1 cellular context compared by ENCODE assay signal in genomic region chr12:110091136-110091711, GRCh38.
A peak's percentile ranks its signal among the peaks of the same experiment; 100 is the strongest.
TF ChIP-seq lines count a peak whose summit lies in the region.

No MANE protein-coding gene starts in this region.

TF ChIP-seq in HepG2, 621 proteins besides CTCF, POLR2A, EP300 and RAD21 (continued from another document and continues in another):
- TF ChIP-seq, protein P1, sequence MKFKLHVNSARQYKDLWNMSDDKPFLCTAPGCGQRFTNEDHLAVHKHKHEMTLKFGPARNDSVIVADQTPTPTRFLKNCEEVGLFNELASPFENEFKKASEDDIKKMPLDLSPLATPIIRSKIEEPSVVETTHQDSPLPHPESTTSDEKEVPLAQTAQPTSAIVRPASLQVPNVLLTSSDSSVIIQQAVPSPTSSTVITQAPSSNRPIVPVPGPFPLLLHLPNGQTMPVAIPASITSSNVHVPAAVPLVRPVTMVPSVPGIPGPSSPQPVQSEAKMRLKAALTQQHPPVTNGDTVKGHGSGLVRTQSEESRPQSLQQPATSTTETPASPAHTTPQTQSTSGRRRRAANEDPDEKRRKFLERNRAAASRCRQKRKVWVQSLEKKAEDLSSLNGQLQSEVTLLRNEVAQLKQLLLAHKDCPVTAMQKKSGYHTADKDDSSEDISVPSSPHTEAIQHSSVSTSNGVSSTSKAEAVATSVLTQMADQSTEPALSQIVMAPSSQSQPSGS (CRISPR knock-in tag; IDR thresholded peaks at IDR 0.05), result peak; percentile 88; the same call in 1 of the 2 replicates
- TF ChIP-seq YEATS2 (CRISPR knock-in tag; IDR thresholded peaks at IDR 0.05; ENCODE audit: borderline replicate concordance) (no peak), POLR2AphosphoS5 (IDR thresholded peaks at IDR 0.05; ENCODE audit: low read depth, low read length) (0 out of 2 replicates have a peak, but pooled peaks have one; percentile 24), ZNF609 (CRISPR knock-in tag; IDR thresholded peaks at IDR 0.05; ENCODE audit: borderline replicate concordance) (peak; percentile 92), FOXA3 (CRISPR knock-in tag; IDR thresholded peaks at IDR 0.05) (peak; percentile 75), SMAD3 (CRISPR knock-in tag; IDR thresholded peaks at IDR 0.05) (0 out of 2 replicates have a peak, but pooled peaks have one; percentile 23), GFI1 (CRISPR knock-in tag; IDR thresholded peaks at IDR 0.05; ENCODE audit: borderline replicate concordance) (peak; percentile 78), ZNF160 (CRISPR knock-in tag; IDR thresholded peaks at IDR 0.05) (0 out of 2 replicates have a peak, but pooled peaks have one; percentile 23), ZNF619 (CRISPR knock-in tag; IDR thresholded peaks at IDR 0.05) (no peak), ZSCAN30 (CRISPR knock-in tag; IDR thresholded peaks at IDR 0.05) (peak; percentile 30; the same call in 1 of the 2 replicates), NCOA2 (CRISPR knock-in tag; IDR thresholded peaks at IDR 0.05) (peak; percentile 89), ZNF558 (CRISPR knock-in tag; IDR thresholded peaks at IDR 0.05; ENCODE audit: borderline replicate concordance) (no peak), SIN3A (IDR thresholded peaks at IDR 0.05; ENCODE audit: borderline replicate concordance, low read depth, low read length) (no peak), HMG20A (CRISPR knock-in tag; IDR thresholded peaks at IDR 0.05; ENCODE audit: borderline replicate concordance) (peak; percentile 50; the same call in 1 of the 2 replicates), RFX1 (IDR thresholded peaks at IDR 0.05) (no peak), PRMT3 (CRISPR knock-in tag; IDR thresholded peaks at IDR 0.05; ENCODE audit: borderline replicate concordance, low read depth) (no peak), HMGXB3 (CRISPR knock-in tag; IDR thresholded peaks at IDR 0.05; ENCODE audit: borderline replicate concordance) (no peak), RBAK (CRISPR knock-in tag; IDR thresholded peaks at IDR 0.05) (no peak), HNF4A (CRISPR knock-in tag; IDR thresholded peaks at IDR 0.05) (peak; percentile 94), SIN3B (IDR thresholded peaks at IDR 0.05; ENCODE audit: low read length) (no peak), KLF9 (CRISPR knock-in tag; IDR thresholded peaks at IDR 0.05; ENCODE audit: low read depth) (0 out of 2 replicates have a peak, but pooled peaks have one; percentile 57), NFIC (IDR thresholded peaks at IDR 0.05; ENCODE audit: low read length) (peak; percentile 76), GZF1 (CRISPR knock-in tag; IDR thresholded peaks at IDR 0.05) (no peak), ZNF777 (CRISPR knock-in tag; IDR thresholded peaks at IDR 0.05) (no peak), FOXJ3 (CRISPR knock-in tag; IDR thresholded peaks at IDR 0.05; ENCODE audit: borderline replicate concordance) (peak; percentile 83; the same call in 1 of the 2 replicates), MEF2D (CRISPR knock-in tag; IDR thresholded peaks at IDR 0.05) (no peak), RFXAP (CRISPR knock-in tag; IDR thresholded peaks at IDR 0.05; ENCODE audit: borderline replicate concordance) (no peak), ATF1 (CRISPR knock-in tag; IDR thresholded peaks at IDR 0.05) (peak; percentile 18; the same call in 1 of the 2 replicates), PHF20 (CRISPR knock-in tag; IDR thresholded peaks at IDR 0.05) (no peak; the same call in 1 of the 2 replicates), RERE (CRISPR knock-in tag; IDR thresholded peaks at IDR 0.05; ENCODE audit: low read depth) (peak; percentile 60; the same call in 1 of the 2 replicates), SRSF9 (IDR thresholded peaks at IDR 0.05; ENCODE audit: borderline replicate concordance, insufficient read depth, low read depth, low read length, poor library complexity, severe bottlenecking) (no peak), NPAS2 (CRISPR knock-in tag; IDR thresholded peaks at IDR 0.05; ENCODE audit: borderline replicate concordance) (no peak), PHF8 (CRISPR knock-in tag; IDR thresholded peaks at IDR 0.05) (no peak), FOXO1 (CRISPR knock-in tag; IDR thresholded peaks at IDR 0.05) (peak; percentile 71), TRAFD1 (CRISPR knock-in tag; IDR thresholded peaks at IDR 0.05; ENCODE audit: borderline replicate concordance) (no peak), CREM (IDR thresholded peaks at IDR 0.05) (peak; percentile 75; the same call in 1 of the 2 replicates), CREM (CRISPR knock-in tag; IDR thresholded peaks at IDR 0.05) (no peak), CHD2 (IDR thresholded peaks at IDR 0.05; ENCODE audit: low read depth, low read length) (no peak), ZNF782 (CRISPR knock-in tag; IDR thresholded peaks at IDR 0.05; ENCODE audit: borderline replicate concordance) (peak; percentile 20; the same call in 1 of the 2 replicates)
- TF ChIP-seq, protein P2, sequence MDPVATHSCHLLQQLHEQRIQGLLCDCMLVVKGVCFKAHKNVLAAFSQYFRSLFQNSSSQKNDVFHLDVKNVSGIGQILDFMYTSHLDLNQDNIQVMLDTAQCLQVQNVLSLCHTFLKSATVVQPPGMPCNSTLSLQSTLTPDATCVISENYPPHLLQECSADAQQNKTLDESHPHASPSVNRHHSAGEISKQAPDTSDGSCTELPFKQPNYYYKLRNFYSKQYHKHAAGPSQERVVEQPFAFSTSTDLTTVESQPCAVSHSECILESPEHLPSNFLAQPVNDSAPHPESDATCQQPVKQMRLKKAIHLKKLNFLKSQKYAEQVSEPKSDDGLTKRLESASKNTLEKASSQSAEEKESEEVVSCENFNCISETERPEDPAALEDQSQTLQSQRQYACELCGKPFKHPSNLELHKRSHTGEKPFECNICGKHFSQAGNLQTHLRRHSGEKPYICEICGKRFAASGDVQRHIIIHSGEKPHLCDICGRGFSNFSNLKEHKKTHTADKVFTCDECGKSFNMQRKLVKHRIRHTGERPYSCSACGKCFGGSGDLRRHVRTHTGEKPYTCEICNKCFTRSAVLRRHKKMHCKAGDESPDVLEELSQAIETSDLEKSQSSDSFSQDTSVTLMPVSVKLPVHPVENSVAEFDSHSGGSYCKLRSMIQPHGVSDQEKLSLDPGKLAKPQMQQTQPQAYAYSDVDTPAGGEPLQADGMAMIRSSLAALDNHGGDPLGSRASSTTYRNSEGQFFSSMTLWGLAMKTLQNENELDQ (CRISPR knock-in tag; IDR thresholded peaks at IDR 0.05; ENCODE audit: borderline replicate concordance), result no peak
- TF ChIP-seq, protein P3, sequence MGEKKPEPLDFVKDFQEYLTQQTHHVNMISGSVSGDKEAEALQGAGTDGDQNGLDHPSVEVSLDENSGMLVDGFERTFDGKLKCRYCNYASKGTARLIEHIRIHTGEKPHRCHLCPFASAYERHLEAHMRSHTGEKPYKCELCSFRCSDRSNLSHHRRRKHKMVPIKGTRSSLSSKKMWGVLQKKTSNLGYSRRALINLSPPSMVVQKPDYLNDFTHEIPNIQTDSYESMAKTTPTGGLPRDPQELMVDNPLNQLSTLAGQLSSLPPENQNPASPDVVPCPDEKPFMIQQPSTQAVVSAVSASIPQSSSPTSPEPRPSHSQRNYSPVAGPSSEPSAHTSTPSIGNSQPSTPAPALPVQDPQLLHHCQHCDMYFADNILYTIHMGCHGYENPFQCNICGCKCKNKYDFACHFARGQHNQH (CRISPR knock-in tag; IDR thresholded peaks at IDR 0.05), result 0 out of 2 replicates have a peak, but pooled peaks have one; percentile 23
